In genomic region chr4:155703486-155704227, GRCh38 we compare ENCODE assay signal across 13 cellular contexts. TPM values are rescaled to one million over a fixed set of nuclear protein-coding genes. Genes with fewer than 3 reads are reported as not detected.
A peak's percentile ranks its signal among the peaks of the same experiment; 100 is the strongest.
DNase-seq lines count a peak whose midpoint lies in the region; ATAC-seq and TF ChIP-seq lines count a peak whose summit lies in the region.
"Had no signal": no experiment of that assay in that cellular context is flagged by ENCODE, and none has a peak within 500 bp of the region (broad histone marks: within the 10 kb centered on the region; RNA-seq: fewer than 3 reads in every experiment).

No MANE protein-coding gene starts in this region.

- DNase-seq in HCEC 1CT (peak; percentile 17), kidney epithelial cell (ENCODE audit: low read depth) (peak; percentile 57)
- DNase-seq in stimulated activated CD4-positive, alpha-beta T cell treated with anti-CD3 and anti-CD28 coated beads, Interleukin-4, amount 100 ng/mL, for 1 hour: no peak
- no peak for DNase-seq in CD8-positive, alpha-beta T cell
- DNase-seq in stimulated activated CD4-positive, alpha-beta T cell treated with anti-CD3 and anti-CD28 coated beads, Interleukin-4, amount 100 ng/mL, for 4 hours: no peak
- DNase-seq: caudate nucleus; Kasumi-1; NCI-H446 treated with DMSO at 0.1 percent for 48 hours; stimulated activated naive B cell treated with anti-CD40 and anti-IgM and Interleukin-4, amounts not matched to agents 10 μg/mL and 1 μg/mL and 100 μg/mL, for 72 hours had no signal

- ATAC-seq in GM18858 (IDR thresholded peaks at IDR 0.05; ENCODE audit: unreplicated experiment) (peak; percentile 75), HG03575 (IDR thresholded peaks at IDR 0.05; ENCODE audit: extremely low read depth, insufficient number of reproducible peaks, low FRiP score, unreplicated experiment) (peak; percentile 62), HG03108 (IDR thresholded peaks at IDR 0.05; ENCODE audit: unreplicated experiment) (no peak)
- ATAC-seq in CD8-positive, alpha-beta T cell: no peak
- ATAC-seq: stimulated activated naive B cell treated with anti-CD40 and anti-IgM and Interleukin-4, amounts not matched to agents 10 μg/mL and 1 μg/mL and 100 μg/mL, for 72 hours had no signal

- no peak overlapping the region for H3K27ac ChIP-seq in CD8-positive, alpha-beta T cell (ENCODE audit: low read depth, low read length)
- H3K27ac ChIP-seq: skin epidermis had no signal

- H3K9me3 Mint-ChIP-seq in CD8-positive, alpha-beta T cell: peaks cover 2% of the 10 kb centered on the region

- no peak overlapping the region for H3K4me3 Mint-ChIP-seq in CD8-positive, alpha-beta T cell
- H3K4me3 Mint-ChIP-seq: stimulated activated naive B cell treated with anti-CD40 and anti-IgM and Interleukin-4, amounts not matched to agents 10 μg/mL and 1 μg/mL and 100 μg/mL, for 72 hours had no signal

- no peaks in the 10 kb centered on the region for H3K27me3 Mint-ChIP-seq in CD8-positive, alpha-beta T cell (ENCODE audit: low read depth)
- H3K27me3 Mint-ChIP-seq: stimulated activated naive B cell treated with anti-CD40 and anti-IgM and Interleukin-4, amounts not matched to agents 10 μg/mL and 1 μg/mL and 100 μg/mL, for 72 hours had no signal

- no peaks in the 10 kb centered on the region for H3K36me3 ChIP-seq in kidney epithelial cell (ENCODE audit: control insufficient read depth, insufficient read depth, low read length)
- H3K36me3 ChIP-seq in CD8-positive, alpha-beta T cell (ENCODE audit: insufficient read depth, low read length): no peaks in the 10 kb centered on the region

- no peaks in the 10 kb centered on the region for H3K4me1 ChIP-seq in CD8-positive, alpha-beta T cell (ENCODE audit: insufficient read depth, low read length)

- TF ChIP-seq CTCF in kidney epithelial cell (IDR thresholded peaks at IDR 0.05; ENCODE audit: insufficient read depth, low read length, poor library complexity, severe bottlenecking): no peak
- no peak for TF ChIP-seq CTCF in CD8-positive, alpha-beta T cell (IDR thresholded peaks at IDR 0.05)

- no peaks in the 10 kb centered on the region for H3K27me3 ChIP-seq in kidney epithelial cell (ENCODE audit: control insufficient read depth, insufficient read depth, low read length)
- H3K27me3 ChIP-seq in CD8-positive, alpha-beta T cell (ENCODE audit: insufficient read depth, low read length): no peaks in the 10 kb centered on the region

- no peak overlapping the region for H3K27ac Mint-ChIP-seq in CD8-positive, alpha-beta T cell
- H3K27ac Mint-ChIP-seq: stimulated activated naive B cell treated with anti-CD40 and anti-IgM and Interleukin-4, amounts not matched to agents 10 μg/mL and 1 μg/mL and 100 μg/mL, for 72 hours had no signal

- no peaks in the 10 kb centered on the region for H3K36me3 Mint-ChIP-seq in CD8-positive, alpha-beta T cell

- POLR2A ChIA-PET in CD8-positive, alpha-beta T cell (lab: Charles Lee): no interaction called here

- intact Hi-C loops in CD8-positive, alpha-beta T cell (cut with DNase I, micrococcal nuclease): no loop called here

- H3K4me1 Mint-ChIP-seq in CD8-positive, alpha-beta T cell (ENCODE audit: low read depth): no peaks in the 10 kb centered on the region
- H3K4me1 Mint-ChIP-seq: stimulated activated naive B cell treated with anti-CD40 and anti-IgM and Interleukin-4, amounts not matched to agents 10 μg/mL and 1 μg/mL and 100 μg/mL, for 72 hours had no signal

- no peak overlapping the region for H3K4me3 ChIP-seq in kidney epithelial cell (ENCODE audit: low read depth, low read length)
- H3K4me3 ChIP-seq in CD8-positive, alpha-beta T cell (ENCODE audit: low read depth, low read length): no peak overlapping the region
- H3K4me3 ChIP-seq: skin epidermis had no signal

- CTCF ChIA-PET in CD8-positive, alpha-beta T cell (lab: Charles Lee): no interaction called here

- H3K9me3 ChIP-seq in CD8-positive, alpha-beta T cell (ENCODE audit: low read length): no peaks in the 10 kb centered on the region

RNA-seq across cellular contexts. Expression of gene GUCY1A1, which starts 37.0 kb away (rescaled TPM):
- 2.2 and 3.1 TPM in 2 replicates for total RNA-seq in kidney epithelial cell
- total RNA-seq in CD8-positive, alpha-beta T cell: not detected

RNA-seq across cellular contexts. Expression of gene GUCY1B1, which starts 55.2 kb away (rescaled TPM):
- total RNA-seq in kidney epithelial cell: 1.7 and 2.8 TPM in 2 replicates
- not detected for total RNA-seq in CD8-positive, alpha-beta T cell

Comparison
In these comparisons a context has a peak if more than half of its experiments do, and no peak if none do; other contexts are left out.
1. ATAC-seq: peak in GM18858 (single experiment) and HG03575 (single experiment); none in HG03108 (single experiment) and CD8-positive, alpha-beta T cell (single experiment).
2. DNase-seq: peak in HCEC 1CT (single experiment) and kidney epithelial cell (single experiment); none in stimulated activated CD4-positive, alpha-beta T cell treated with anti-CD3 and anti-CD28 coated beads, Interleukin-4, amount 100 ng/mL, for 1 hour (single experiment), CD8-positive, alpha-beta T cell (0 of 7) and stimulated activated CD4-positive, alpha-beta T cell treated with anti-CD3 and anti-CD28 coated beads, Interleukin-4, amount 100 ng/mL, for 4 hours (0 of 2).